ENCODE assay signal across 26 cellular contexts in genomic region chr17:37148171-37148570, GRCh38.
DNase-seq lines count a peak whose midpoint lies in the region; ATAC-seq and TF ChIP-seq lines count a peak whose summit lies in the region.
"Had no signal": no experiment of that assay in that cellular context is flagged by ENCODE, and none has a peak within 500 bp of the region (broad histone marks: within the 10 kb centered on the region; RNA-seq: fewer than 3 reads in every experiment).

No MANE protein-coding gene starts in this region.

- 56% methylated on average over 2 of the region's 2 CpGs for WGBS in prostate gland

- peak overlapping the region; percentile 19 for H3K9ac ChIP-seq in Loucy (ENCODE audit: low read depth, low read length, poor library complexity, severe bottlenecking)
- H3K9ac ChIP-seq: GM23248, KMS-11, parathyroid adenoma had no signal

- H3K4me3 ChIP-seq in Loucy (ENCODE audit: low read length, poor library complexity, severe bottlenecking) = no peak overlapping the region
- no peak overlapping the region for H3K4me3 ChIP-seq in astrocyte of the spinal cord (ENCODE audit: low read depth, low read length)
- H3K4me3 ChIP-seq in fibroblast of the aortic adventitia (ENCODE audit: low read depth, low read length) = no peak overlapping the region
- H3K4me3 ChIP-seq in prostate gland = no peak overlapping the region
- no peak overlapping the region for H3K4me3 ChIP-seq in H7 (ENCODE audit: insufficient read depth, low read depth, low read length)
- H3K4me3 ChIP-seq: GM12878, GM23248, thyroid gland had no signal

- peak overlapping the region; percentile 51 to 61 for H3K27ac ChIP-seq in prostate gland
- H3K27ac ChIP-seq: brain microvascular endothelial cell, GM23248, KMS-11, parathyroid adenoma, thyroid gland had no signal

- no peak for ATAC-seq in GM19395 (IDR thresholded peaks at IDR 0.05; ENCODE audit: unreplicated experiment)
- ATAC-seq: natural killer cell treated with Interleukin-12 subunit alpha and Interleukin-12 subunit beta and Interleukin-15 and Interleukin-18, amount 100 ng/mL, for 72 hours had no signal

- H3K4me1 ChIP-seq in Loucy (ENCODE audit: insufficient read depth, low read length, poor library complexity, severe bottlenecking) (peaks cover 23% of the 10 kb centered on the region), prostate gland (replicated peaks) (no peaks in the 10 kb centered on the region)

- no peak for TF ChIP-seq CTCF in Loucy (conservative IDR thresholded peaks at IDR 0.05; ENCODE audit: low read length)
- no peak for TF ChIP-seq CTCF in astrocyte of the spinal cord (IDR thresholded peaks at IDR 0.05; ENCODE audit: low read depth, low read length)
- no peak for TF ChIP-seq CTCF in fibroblast of the aortic adventitia (IDR thresholded peaks at IDR 0.05; ENCODE audit: insufficient read depth, low read length)
- no peak for TF ChIP-seq CTCF in prostate gland (IDR thresholded peaks at IDR 0.05)

- peak overlapping the region; percentile 59 for H3K4me2 ChIP-seq in Loucy (ENCODE audit: low read depth, low read length, poor library complexity, severe bottlenecking)
- H3K4me2 ChIP-seq: KMS-11 had no signal

- H3F3A ChIP-seq in Loucy (ENCODE audit: low read depth) = no peaks in the 10 kb centered on the region

- no peaks in the 10 kb centered on the region for H3K79me2 ChIP-seq in Loucy (ENCODE audit: insufficient read depth, low read length)
- H3K79me2 ChIP-seq: parathyroid adenoma had no signal

- H3K27me3 ChIP-seq in Loucy (ENCODE audit: insufficient read depth, low read length, poor library complexity, severe bottlenecking) (no peaks in the 10 kb centered on the region), prostate gland (replicated peaks; ENCODE audit: insufficient read depth) (no peaks in the 10 kb centered on the region), H7 (ENCODE audit: control insufficient read depth, insufficient read depth, low read length) (no peaks in the 10 kb centered on the region)
- H3K27me3 ChIP-seq: brain microvascular endothelial cell, thyroid gland had no signal

- no peaks in the 10 kb centered on the region for H3K9me3 ChIP-seq in Loucy (ENCODE audit: insufficient read depth, low read depth, low read length)
- H3K9me3 ChIP-seq in prostate gland = no peaks in the 10 kb centered on the region
- H3K9me3 ChIP-seq: thyroid gland had no signal

- no peaks in the 10 kb centered on the region for H3K9me2 ChIP-seq in Loucy (replicated peaks; ENCODE audit: low read depth, low read length)

- peaks cover 10% of the 10 kb centered on the region; the same call in 1 of the 2 replicates for H3K36me3 ChIP-seq in Loucy (ENCODE audit: insufficient read depth, low read length)
- no peaks in the 10 kb centered on the region for H3K36me3 ChIP-seq in prostate gland
- H3K36me3 ChIP-seq in H7 (replicated peaks; ENCODE audit: control insufficient read depth, insufficient read depth, low read length) = no peaks in the 10 kb centered on the region; the same call in none of the 2 replicates
- H3K36me3 ChIP-seq: thyroid gland had no signal

- intact Hi-C loops in prostate gland (cut with DNase I) = no loop called here

- in situ Hi-C loops in astrocyte of the spinal cord (cut with HindIII; ENCODE audit: low sequenced_read_pairs) = no loop called here

- no peaks in the 10 kb centered on the region for H4K20me1 ChIP-seq in Loucy (ENCODE audit: insufficient read depth, low read length, poor library complexity, severe bottlenecking)

- TF ChIP-seq POLR2A in prostate gland (IDR thresholded peaks at IDR 0.05) = no peak

- DNase-seq in astrocyte of the spinal cord (ENCODE audit: low read depth, low spot score) (peak; percentile 49), fibroblast of the aortic adventitia (ENCODE audit: low read depth) (peak; percentile 47), prostate gland (ENCODE audit: low spot score) (peak; percentile 36), Kasumi-1 (lab: John Stamatoyannopoulos, UW) (no peak), NCI-H226 (no peak), H7 (no peak)
- DNase-seq: activated CD4-positive, alpha-beta T cell treated with anti-CD3 and anti-CD28 coated beads for 48 hours; activated CD8-positive, alpha-beta memory T cell treated with anti-CD3 and anti-CD28 coated beads, Interleukin-2, amount 10 ng/mL, durations not matched to agents 7 days and 5 days; activated naive CD8-positive, alpha-beta T cell treated with anti-CD3 and anti-CD28 coated beads for 36 hours; brain microvascular endothelial cell; CD8-positive, alpha-beta memory T cell; DMS53; GM23248; NCI-H1105 treated with DMSO at 0.1 percent for 48 hours; NCI-H2107; NCI-H524 treated with DMSO at 0.1 percent for 48 hours; stimulated activated CD4-positive, alpha-beta T cell treated with anti-CD3 and anti-CD28 coated beads, Interleukin-2, amount 100 ng/mL, for 24 hours; stimulated activated naive CD4-positive, alpha-beta T cell treated with Interleukin-2 at 50 U/mL for 16 hours; T-cell; thyroid gland had no signal

- no peak overlapping the region for H2AFZ ChIP-seq in Loucy (ENCODE audit: low read length)
- H2AFZ ChIP-seq: GM23248, parathyroid adenoma had no signal

Comparison
In these comparisons a context has a peak if more than half of its experiments do, and no peak if none do; other contexts are left out.
1. DNase-seq: peak in astrocyte of the spinal cord (single experiment), fibroblast of the aortic adventitia (single experiment) and prostate gland (single experiment); none in Kasumi-1 (0 of 2), NCI-H226 (single experiment) and H7 (single experiment).